Comparison of ENCODE assay signal across 1 cellular context in the genomic region with DNA sequence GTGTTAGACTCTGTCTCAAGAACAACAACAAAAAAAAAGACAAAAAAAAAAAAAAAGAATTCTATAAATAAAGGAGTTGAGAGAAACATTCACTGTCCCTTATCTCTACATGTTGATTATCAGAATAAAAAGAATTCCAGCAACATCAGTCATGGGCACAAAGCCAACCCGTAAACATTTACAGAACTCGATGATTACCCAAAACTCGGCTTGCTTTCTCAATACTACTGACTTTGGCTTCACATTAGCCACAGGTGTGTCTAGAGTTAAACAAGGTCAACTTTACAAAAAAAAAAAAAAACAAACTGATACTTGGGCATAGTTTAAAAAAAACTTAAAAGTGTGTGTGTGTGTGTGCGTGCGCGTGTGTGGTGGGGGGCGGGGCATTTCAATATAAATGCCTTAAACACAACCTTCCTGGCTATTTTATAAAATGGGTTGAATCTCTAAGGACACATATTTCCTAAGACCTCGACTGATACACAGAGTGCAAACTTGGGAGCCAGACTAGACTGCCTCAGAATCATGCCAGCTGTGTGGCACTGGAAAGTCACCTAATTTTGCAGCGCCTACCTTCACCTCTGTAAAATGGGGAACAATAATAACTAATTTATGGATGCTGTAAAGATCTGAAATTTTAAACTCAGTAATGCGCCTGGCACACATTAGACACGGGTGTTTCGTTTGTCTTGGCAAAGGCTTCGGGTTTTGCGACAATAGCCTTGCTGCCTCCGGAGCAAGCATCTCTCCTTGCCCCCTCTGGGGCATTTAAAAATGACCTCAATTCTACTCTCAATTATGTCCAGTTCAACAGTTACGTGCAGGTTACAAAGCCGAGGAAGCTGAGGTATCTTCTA.
TF ChIP-seq lines count a peak whose summit lies in the region.

No MANE protein-coding gene starts in this region.

TF ChIP-seq in HEK293, 187 proteins besides CTCF, POLR2A, EP300 and RAD21 (continued from another document and continues in another):
- TF ChIP-seq, protein P1, sequence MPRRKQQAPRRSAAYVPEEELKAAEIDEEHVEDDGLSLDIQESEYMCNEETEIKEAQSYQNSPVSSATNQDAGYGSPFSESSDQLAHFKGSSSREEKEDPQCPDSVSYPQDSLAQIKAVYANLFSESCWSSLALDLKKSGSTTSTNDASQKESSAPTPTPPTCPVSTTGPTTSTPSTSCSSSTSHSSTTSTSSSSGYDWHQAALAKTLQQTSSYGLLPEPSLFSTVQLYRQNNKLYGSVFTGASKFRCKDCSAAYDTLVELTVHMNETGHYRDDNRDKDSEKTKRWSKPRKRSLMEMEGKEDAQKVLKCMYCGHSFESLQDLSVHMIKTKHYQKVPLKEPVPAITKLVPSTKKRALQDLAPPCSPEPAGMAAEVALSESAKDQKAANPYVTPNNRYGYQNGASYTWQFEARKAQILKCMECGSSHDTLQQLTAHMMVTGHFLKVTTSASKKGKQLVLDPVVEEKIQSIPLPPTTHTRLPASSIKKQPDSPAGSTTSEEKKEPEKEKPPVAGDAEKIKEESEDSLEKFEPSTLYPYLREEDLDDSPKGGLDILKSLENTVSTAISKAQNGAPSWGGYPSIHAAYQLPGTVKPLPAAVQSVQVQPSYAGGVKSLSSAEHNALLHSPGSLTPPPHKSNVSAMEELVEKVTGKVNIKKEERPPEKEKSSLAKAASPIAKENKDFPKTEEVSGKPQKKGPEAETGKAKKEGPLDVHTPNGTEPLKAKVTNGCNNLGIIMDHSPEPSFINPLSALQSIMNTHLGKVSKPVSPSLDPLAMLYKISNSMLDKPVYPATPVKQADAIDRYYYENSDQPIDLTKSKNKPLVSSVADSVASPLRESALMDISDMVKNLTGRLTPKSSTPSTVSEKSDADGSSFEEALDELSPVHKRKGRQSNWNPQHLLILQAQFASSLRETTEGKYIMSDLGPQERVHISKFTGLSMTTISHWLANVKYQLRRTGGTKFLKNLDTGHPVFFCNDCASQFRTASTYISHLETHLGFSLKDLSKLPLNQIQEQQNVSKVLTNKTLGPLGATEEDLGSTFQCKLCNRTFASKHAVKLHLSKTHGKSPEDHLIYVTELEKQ (tag by site-specific recombination; IDR thresholded peaks at IDR 0.05; ENCODE audit: borderline replicate concordance): no peak
- TF ChIP-seq ZNF664 (tag by site-specific recombination; IDR thresholded peaks at IDR 0.05) (peak; percentile 88), ZBTB21 (tag by site-specific recombination; IDR thresholded peaks at IDR 0.05) (no peak), ZNF211 (tag by site-specific recombination; IDR thresholded peaks at IDR 0.05; ENCODE audit: low read depth) (no peak), ZNF561 (tag by site-specific recombination; IDR thresholded peaks at IDR 0.05; ENCODE audit: borderline replicate concordance) (no peak), ZNF221 (tag by site-specific recombination; IDR thresholded peaks at IDR 0.05; ENCODE audit: borderline replicate concordance) (no peak), ZNF184 (tag by site-specific recombination; IDR thresholded peaks at IDR 0.05) (no peak), ZNF658 (tag by site-specific recombination; IDR thresholded peaks at IDR 0.05) (no peak), SP7 (tag by site-specific recombination; IDR thresholded peaks at IDR 0.05) (no peak), ZNF416 (tag by site-specific recombination; IDR thresholded peaks at IDR 0.05) (no peak), ZNF341 (tag by site-specific recombination; IDR thresholded peaks at IDR 0.05; ENCODE audit: low read depth) (no peak), ZNF521 (tag by site-specific recombination; IDR thresholded peaks at IDR 0.05) (no peak), ZNF354C (tag by site-specific recombination; IDR thresholded peaks at IDR 0.05; ENCODE audit: borderline replicate concordance, low read depth) (no peak), OSR2 (tag by site-specific recombination; IDR thresholded peaks at IDR 0.05) (no peak), ZNF707 (tag by site-specific recombination; IDR thresholded peaks at IDR 0.05) (no peak), ZNF768 (tag by site-specific recombination; IDR thresholded peaks at IDR 0.05) (no peak), ZNF670 (tag by site-specific recombination; IDR thresholded peaks at IDR 0.05; ENCODE audit: low read depth) (no peak), SALL2 (tag by site-specific recombination; IDR thresholded peaks at IDR 0.05; ENCODE audit: borderline replicate concordance) (no peak), ZNF311 (tag by site-specific recombination; IDR thresholded peaks at IDR 0.05; ENCODE audit: borderline replicate concordance) (no peak), ZNF792 (tag by site-specific recombination; IDR thresholded peaks at IDR 0.05) (no peak), HOXD13 (CRISPR knock-in tag; IDR thresholded peaks at IDR 0.05; ENCODE audit: borderline replicate concordance) (no peak), ZNF214 (tag by site-specific recombination; IDR thresholded peaks at IDR 0.05; ENCODE audit: borderline replicate concordance) (no peak), SCRT2 (tag by site-specific recombination; IDR thresholded peaks at IDR 0.05) (peak; percentile 63), ZNF23 (tag by site-specific recombination; IDR thresholded peaks at IDR 0.05; ENCODE audit: borderline replicate concordance) (no peak), ZNF530 (tag by site-specific recombination; IDR thresholded peaks at IDR 0.05; ENCODE audit: low read depth) (no peak), KLF10 (tag by site-specific recombination; IDR thresholded peaks at IDR 0.05) (peak; percentile 55), REPIN1 (tag by site-specific recombination; IDR thresholded peaks at IDR 0.05; ENCODE audit: low read depth) (no peak), ZNF350 (tag by site-specific recombination; IDR thresholded peaks at IDR 0.05) (no peak), ZNF394 (tag by site-specific recombination; IDR thresholded peaks at IDR 0.05; ENCODE audit: borderline replicate concordance) (peak; percentile 23; the same call in 1 of the 2 replicates), ZNF677 (tag by site-specific recombination; IDR thresholded peaks at IDR 0.05) (no peak), ZNF292 (tag by site-specific recombination; IDR thresholded peaks at IDR 0.05; ENCODE audit: borderline replicate concordance, low read depth) (no peak), KLF9 (tag by site-specific recombination; IDR thresholded peaks at IDR 0.05; ENCODE audit: low read depth) (peak; percentile 22; the same call in 1 of the 2 replicates), ZNF335 (tag by site-specific recombination; conservative IDR thresholded peaks at IDR 0.05) (peak; percentile 90)
- TF ChIP-seq, protein P2, sequence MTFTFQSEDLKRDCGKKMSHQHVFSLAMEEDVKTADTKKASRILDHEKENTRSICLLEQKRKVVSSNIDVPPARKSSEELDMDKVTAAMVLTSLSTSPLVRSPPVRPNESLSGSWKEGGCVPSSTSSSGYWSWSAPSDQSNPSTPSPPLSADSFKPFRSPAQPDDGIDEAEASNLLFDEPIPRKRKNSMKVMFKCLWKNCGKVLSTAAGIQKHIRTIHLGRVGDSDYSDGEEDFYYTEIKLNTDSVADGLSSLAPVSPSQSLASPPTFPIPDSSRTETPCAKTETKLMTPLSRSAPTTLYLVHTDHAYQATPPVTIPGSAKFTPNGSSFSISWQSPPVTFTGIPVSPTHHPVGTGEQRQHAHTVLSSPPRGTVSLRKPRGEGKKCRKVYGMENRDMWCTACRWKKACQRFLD (tag by site-specific recombination; IDR thresholded peaks at IDR 0.05): no peak
- TF ChIP-seq, protein P3, sequence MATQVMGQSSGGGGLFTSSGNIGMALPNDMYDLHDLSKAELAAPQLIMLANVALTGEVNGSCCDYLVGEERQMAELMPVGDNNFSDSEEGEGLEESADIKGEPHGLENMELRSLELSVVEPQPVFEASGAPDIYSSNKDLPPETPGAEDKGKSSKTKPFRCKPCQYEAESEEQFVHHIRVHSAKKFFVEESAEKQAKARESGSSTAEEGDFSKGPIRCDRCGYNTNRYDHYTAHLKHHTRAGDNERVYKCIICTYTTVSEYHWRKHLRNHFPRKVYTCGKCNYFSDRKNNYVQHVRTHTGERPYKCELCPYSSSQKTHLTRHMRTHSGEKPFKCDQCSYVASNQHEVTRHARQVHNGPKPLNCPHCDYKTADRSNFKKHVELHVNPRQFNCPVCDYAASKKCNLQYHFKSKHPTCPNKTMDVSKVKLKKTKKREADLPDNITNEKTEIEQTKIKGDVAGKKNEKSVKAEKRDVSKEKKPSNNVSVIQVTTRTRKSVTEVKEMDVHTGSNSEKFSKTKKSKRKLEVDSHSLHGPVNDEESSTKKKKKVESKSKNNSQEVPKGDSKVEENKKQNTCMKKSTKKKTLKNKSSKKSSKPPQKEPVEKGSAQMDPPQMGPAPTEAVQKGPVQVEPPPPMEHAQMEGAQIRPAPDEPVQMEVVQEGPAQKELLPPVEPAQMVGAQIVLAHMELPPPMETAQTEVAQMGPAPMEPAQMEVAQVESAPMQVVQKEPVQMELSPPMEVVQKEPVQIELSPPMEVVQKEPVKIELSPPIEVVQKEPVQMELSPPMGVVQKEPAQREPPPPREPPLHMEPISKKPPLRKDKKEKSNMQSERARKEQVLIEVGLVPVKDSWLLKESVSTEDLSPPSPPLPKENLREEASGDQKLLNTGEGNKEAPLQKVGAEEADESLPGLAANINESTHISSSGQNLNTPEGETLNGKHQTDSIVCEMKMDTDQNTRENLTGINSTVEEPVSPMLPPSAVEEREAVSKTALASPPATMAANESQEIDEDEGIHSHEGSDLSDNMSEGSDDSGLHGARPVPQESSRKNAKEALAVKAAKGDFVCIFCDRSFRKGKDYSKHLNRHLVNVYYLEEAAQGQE (tag by site-specific recombination; IDR thresholded peaks at IDR 0.05): no peak
- TF ChIP-seq, protein P4, sequence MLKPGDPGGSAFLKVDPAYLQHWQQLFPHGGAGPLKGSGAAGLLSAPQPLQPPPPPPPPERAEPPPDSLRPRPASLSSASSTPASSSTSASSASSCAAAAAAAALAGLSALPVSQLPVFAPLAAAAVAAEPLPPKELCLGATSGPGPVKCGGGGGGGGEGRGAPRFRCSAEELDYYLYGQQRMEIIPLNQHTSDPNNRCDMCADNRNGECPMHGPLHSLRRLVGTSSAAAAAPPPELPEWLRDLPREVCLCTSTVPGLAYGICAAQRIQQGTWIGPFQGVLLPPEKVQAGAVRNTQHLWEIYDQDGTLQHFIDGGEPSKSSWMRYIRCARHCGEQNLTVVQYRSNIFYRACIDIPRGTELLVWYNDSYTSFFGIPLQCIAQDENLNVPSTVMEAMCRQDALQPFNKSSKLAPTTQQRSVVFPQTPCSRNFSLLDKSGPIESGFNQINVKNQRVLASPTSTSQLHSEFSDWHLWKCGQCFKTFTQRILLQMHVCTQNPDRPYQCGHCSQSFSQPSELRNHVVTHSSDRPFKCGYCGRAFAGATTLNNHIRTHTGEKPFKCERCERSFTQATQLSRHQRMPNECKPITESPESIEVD (tag by site-specific recombination; IDR thresholded peaks at IDR 0.05): 0 out of 2 replicates have a peak, but pooled peaks have one; percentile 19
- TF ChIP-seq, protein P5, sequence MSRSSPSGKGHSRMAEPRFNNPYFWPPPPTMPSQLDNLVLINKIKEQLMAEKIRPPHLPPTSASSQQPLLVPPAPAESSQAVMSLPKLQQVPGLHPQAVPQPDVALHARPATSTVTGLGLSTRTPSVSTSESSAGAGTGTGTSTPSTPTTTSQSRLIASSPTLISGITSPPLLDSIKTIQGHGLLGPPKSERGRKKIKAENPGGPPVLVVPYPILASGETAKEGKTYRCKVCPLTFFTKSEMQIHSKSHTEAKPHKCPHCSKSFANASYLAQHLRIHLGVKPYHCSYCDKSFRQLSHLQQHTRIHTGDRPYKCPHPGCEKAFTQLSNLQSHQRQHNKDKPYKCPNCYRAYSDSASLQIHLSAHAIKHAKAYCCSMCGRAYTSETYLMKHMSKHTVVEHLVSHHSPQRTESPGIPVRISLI (tag by site-specific recombination; IDR thresholded peaks at IDR 0.05): peak; percentile 68; the same call in 1 of the 2 replicates
- TF ChIP-seq, protein P6, sequence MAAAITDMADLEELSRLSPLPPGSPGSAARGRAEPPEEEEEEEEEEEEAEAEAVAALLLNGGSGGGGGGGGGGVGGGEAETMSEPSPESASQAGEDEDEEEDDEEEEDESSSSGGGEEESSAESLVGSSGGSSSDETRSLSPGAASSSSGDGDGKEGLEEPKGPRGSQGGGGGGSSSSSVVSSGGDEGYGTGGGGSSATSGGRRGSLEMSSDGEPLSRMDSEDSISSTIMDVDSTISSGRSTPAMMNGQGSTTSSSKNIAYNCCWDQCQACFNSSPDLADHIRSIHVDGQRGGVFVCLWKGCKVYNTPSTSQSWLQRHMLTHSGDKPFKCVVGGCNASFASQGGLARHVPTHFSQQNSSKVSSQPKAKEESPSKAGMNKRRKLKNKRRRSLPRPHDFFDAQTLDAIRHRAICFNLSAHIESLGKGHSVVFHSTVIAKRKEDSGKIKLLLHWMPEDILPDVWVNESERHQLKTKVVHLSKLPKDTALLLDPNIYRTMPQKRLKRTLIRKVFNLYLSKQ (tag by site-specific recombination; IDR thresholded peaks at IDR 0.05; ENCODE audit: borderline replicate concordance): no peak
- TF ChIP-seq, protein P7, sequence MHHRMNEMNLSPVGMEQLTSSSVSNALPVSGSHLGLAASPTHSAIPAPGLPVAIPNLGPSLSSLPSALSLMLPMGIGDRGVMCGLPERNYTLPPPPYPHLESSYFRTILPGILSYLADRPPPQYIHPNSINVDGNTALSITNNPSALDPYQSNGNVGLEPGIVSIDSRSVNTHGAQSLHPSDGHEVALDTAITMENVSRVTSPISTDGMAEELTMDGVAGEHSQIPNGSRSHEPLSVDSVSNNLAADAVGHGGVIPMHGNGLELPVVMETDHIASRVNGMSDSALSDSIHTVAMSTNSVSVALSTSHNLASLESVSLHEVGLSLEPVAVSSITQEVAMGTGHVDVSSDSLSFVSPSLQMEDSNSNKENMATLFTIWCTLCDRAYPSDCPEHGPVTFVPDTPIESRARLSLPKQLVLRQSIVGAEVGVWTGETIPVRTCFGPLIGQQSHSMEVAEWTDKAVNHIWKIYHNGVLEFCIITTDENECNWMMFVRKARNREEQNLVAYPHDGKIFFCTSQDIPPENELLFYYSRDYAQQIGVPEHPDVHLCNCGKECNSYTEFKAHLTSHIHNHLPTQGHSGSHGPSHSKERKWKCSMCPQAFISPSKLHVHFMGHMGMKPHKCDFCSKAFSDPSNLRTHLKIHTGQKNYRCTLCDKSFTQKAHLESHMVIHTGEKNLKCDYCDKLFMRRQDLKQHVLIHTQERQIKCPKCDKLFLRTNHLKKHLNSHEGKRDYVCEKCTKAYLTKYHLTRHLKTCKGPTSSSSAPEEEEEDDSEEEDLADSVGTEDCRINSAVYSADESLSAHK (tag by site-specific recombination; IDR thresholded peaks at IDR 0.05): no peak
- TF ChIP-seq, protein P8, sequence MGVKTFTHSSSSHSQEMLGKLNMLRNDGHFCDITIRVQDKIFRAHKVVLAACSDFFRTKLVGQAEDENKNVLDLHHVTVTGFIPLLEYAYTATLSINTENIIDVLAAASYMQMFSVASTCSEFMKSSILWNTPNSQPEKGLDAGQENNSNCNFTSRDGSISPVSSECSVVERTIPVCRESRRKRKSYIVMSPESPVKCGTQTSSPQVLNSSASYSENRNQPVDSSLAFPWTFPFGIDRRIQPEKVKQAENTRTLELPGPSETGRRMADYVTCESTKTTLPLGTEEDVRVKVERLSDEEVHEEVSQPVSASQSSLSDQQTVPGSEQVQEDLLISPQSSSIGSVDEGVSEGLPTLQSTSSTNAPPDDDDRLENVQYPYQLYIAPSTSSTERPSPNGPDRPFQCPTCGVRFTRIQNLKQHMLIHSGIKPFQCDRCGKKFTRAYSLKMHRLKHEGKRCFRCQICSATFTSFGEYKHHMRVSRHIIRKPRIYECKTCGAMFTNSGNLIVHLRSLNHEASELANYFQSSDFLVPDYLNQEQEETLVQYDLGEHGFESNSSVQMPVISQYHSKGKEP (tag by site-specific recombination; IDR thresholded peaks at IDR 0.05): no peak
